Comparison of ENCODE assay signal across 29 cellular contexts in genomic region chr20:44754554-44754953, GRCh38. TPM values are rescaled to one million over a fixed set of nuclear protein-coding genes. Genes with fewer than 3 reads are reported as not detected.
"Had no signal": no experiment of that assay in that cellular context is flagged by ENCODE, and none has a peak within 500 bp of the region (broad histone marks: within the 10 kb centered on the region; RNA-seq: fewer than 3 reads in every experiment).

No MANE protein-coding gene starts in this region.

- H3K9me3 Mint-ChIP-seq: activated CD4-positive, alpha-beta T cell treated with anti-CD3 and anti-CD28 coated beads, Interleukin-2, amount 10 ng/mL, durations not matched to agents 24 days and 14 days; activated CD8-positive, alpha-beta T cell treated with anti-CD3 and anti-CD28 coated beads for 36 hours; activated naive CD4-positive, alpha-beta T cell treated with anti-CD3 and anti-CD28 coated beads, Interleukin-2, amount 50 U/mL, for 24 hours; activated naive CD8-positive, alpha-beta T cell treated with anti-CD3 and anti-CD28 coated beads, Interleukin-2, amount 10 ng/mL, durations not matched to agents 7 days and 5 days; activated T-cell treated with anti-CD3 and anti-CD28 coated beads, Interleukin-2, amount 50 U/mL, for 24 hours; activated T-helper 2 cell treated with anti-CD3 and anti-CD28 coated beads, Interferon-gamma antibody, Interleukin-2, Interleukin-4, amounts not matched to agents 10 μg/mL and 5 μg/mL and 100 μg/mL, durations not matched to agents 14 hours and 24 hours and 36 hours; central memory CD8-positive, alpha-beta T cell; T-helper 2 cell treated with Interferon-gamma antibody and Interleukin-4, amounts not matched to agents 5 μg/mL and 100 μg/mL, for 36 hours had no signal

- H3K4me3 ChIP-seq: ascending aorta, cardiac muscle cell, SJCRH30, SK-N-MC had no signal

- ATAC-seq: activated CD8-positive, alpha-beta T cell treated with anti-CD3 and anti-CD28 coated beads for 36 hours had no signal

- H3K27me3 Mint-ChIP-seq: activated naive CD4-positive, alpha-beta T cell treated with anti-CD3 and anti-CD28 coated beads, Interleukin-2, amount 50 U/mL, for 24 hours had no signal

- DNase-seq: activated CD4-positive, alpha-beta T cell treated with anti-CD3 and anti-CD28 coated beads, Interleukin-2, amount 10 ng/mL, durations not matched to agents 24 days and 14 days; activated CD4-positive, alpha-beta T cell treated with anti-CD3 and anti-CD28 coated beads, Interleukin-2, amount 50 U/mL, for 4 hours; activated CD8-positive, alpha-beta T cell treated with anti-CD3 and anti-CD28 coated beads for 36 hours; activated gamma-delta T cell; activated naive CD4-positive, alpha-beta T cell treated with Interleukin-2 at 50 U/mL for 16 hours; activated naive CD8-positive, alpha-beta T cell treated with anti-CD3 and anti-CD28 coated beads, Interleukin-2, amount 10 ng/mL, durations not matched to agents 7 days and 5 days; activated T-cell treated with anti-CD3 and anti-CD28 coated beads, Interleukin-2, amount 50 U/mL, for 24 hours; amygdala; Karpas-422; NCI-H1105; NCI-H1417 treated with DMSO at 0.1 percent for 48 hours; NCI-H187 treated with DMSO at 0.1 percent for 48 hours; NCI-H2081; NCI-H2171 treated with DMSO at 0.1 percent for 48 hours; NCI-H226; NCI-H446 treated with DMSO at 0.1 percent for 48 hours; NCI-H524; SHP77; SJCRH30 had no signal

- H3K27ac Mint-ChIP-seq: activated CD4-positive, alpha-beta T cell treated with anti-CD3 and anti-CD28 coated beads, Interleukin-2, amount 10 ng/mL, durations not matched to agents 24 days and 14 days; activated CD8-positive, alpha-beta T cell treated with anti-CD3 and anti-CD28 coated beads for 36 hours; activated naive CD4-positive, alpha-beta T cell treated with anti-CD3 and anti-CD28 coated beads, Interleukin-2, amount 50 U/mL, for 24 hours; activated naive CD8-positive, alpha-beta T cell treated with anti-CD3 and anti-CD28 coated beads, Interleukin-2, amount 10 ng/mL, durations not matched to agents 7 days and 5 days; activated T-cell treated with anti-CD3 and anti-CD28 coated beads, Interleukin-2, amount 50 U/mL, for 24 hours; activated T-helper 2 cell treated with anti-CD3 and anti-CD28 coated beads, Interferon-gamma antibody, Interleukin-2, Interleukin-4, amounts not matched to agents 10 μg/mL and 5 μg/mL and 100 μg/mL, durations not matched to agents 14 hours and 24 hours and 36 hours; T-helper 2 cell treated with Interferon-gamma antibody and Interleukin-4, amounts not matched to agents 5 μg/mL and 100 μg/mL, for 36 hours had no signal

- H3K4me3 Mint-ChIP-seq: activated CD4-positive, alpha-beta T cell treated with anti-CD3 and anti-CD28 coated beads, Interleukin-2, amount 10 ng/mL, durations not matched to agents 24 days and 14 days; activated CD8-positive, alpha-beta T cell treated with anti-CD3 and anti-CD28 coated beads for 36 hours; activated naive CD4-positive, alpha-beta T cell treated with anti-CD3 and anti-CD28 coated beads, Interleukin-2, amount 50 U/mL, for 24 hours; activated naive CD8-positive, alpha-beta T cell treated with anti-CD3 and anti-CD28 coated beads, Interleukin-2, amount 10 ng/mL, durations not matched to agents 7 days and 5 days; activated T-cell treated with anti-CD3 and anti-CD28 coated beads, Interleukin-2, amount 50 U/mL, for 24 hours; central memory CD8-positive, alpha-beta T cell; T-helper 2 cell treated with Interferon-gamma antibody and Interleukin-4, amounts not matched to agents 5 μg/mL and 100 μg/mL, for 36 hours had no signal

- H3K9me3 ChIP-seq: ascending aorta, SJCRH30 had no signal

- H3K4me1 Mint-ChIP-seq: activated CD4-positive, alpha-beta T cell treated with anti-CD3 and anti-CD28 coated beads, Interleukin-2, amount 10 ng/mL, durations not matched to agents 24 days and 14 days; activated naive CD4-positive, alpha-beta T cell treated with anti-CD3 and anti-CD28 coated beads, Interleukin-2, amount 50 U/mL, for 24 hours; central memory CD8-positive, alpha-beta T cell had no signal

- H3K36me3 Mint-ChIP-seq: activated naive CD4-positive, alpha-beta T cell treated with anti-CD3 and anti-CD28 coated beads, Interleukin-2, amount 50 U/mL, for 24 hours; activated naive CD8-positive, alpha-beta T cell treated with anti-CD3 and anti-CD28 coated beads, Interleukin-2, amount 10 ng/mL, durations not matched to agents 7 days and 5 days had no signal

- H3K36me3 ChIP-seq: cardiac muscle cell, SJCRH30 had no signal

- H3K27ac ChIP-seq: ascending aorta, cardiac muscle cell, SJCRH30, SK-N-MC had no signal

- H3K27me3 ChIP-seq: ascending aorta, cardiac muscle cell had no signal

- H3K4me1 ChIP-seq: ascending aorta, SJCRH30 had no signal

RNA-seq across cellular contexts. Expression of gene KCNK15, which starts 8.9 kb away (rescaled TPM):
- total RNA-seq: activated naive CD8-positive, alpha-beta T cell treated with anti-CD3 and anti-CD28 coated beads, Interleukin-2, amount 10 ng/mL, durations not matched to agents 7 days and 5 days; cardiac muscle cell; SJCRH30 had no signal

RNA-seq across cellular contexts. Expression of gene CCN5, which starts 39.4 kb away (rescaled TPM):
- total RNA-seq: activated CD4-positive, alpha-beta T cell treated with anti-CD3 and anti-CD28 coated beads, Interleukin-2, amount 10 ng/mL, durations not matched to agents 24 days and 14 days; activated CD8-positive, alpha-beta memory T cell treated with anti-CD3 and anti-CD28 coated beads for 36 hours; activated CD8-positive, alpha-beta T cell treated with anti-CD3 and anti-CD28 coated beads for 36 hours; activated naive CD8-positive, alpha-beta T cell treated with anti-CD3 and anti-CD28 coated beads, Interleukin-2, amount 10 ng/mL, durations not matched to agents 7 days and 5 days; activated T-helper 2 cell treated with anti-CD3 and anti-CD28 coated beads, Interferon-gamma antibody, Interleukin-2, Interleukin-4, amounts not matched to agents 10 μg/mL and 5 μg/mL and 100 μg/mL, durations not matched to agents 14 hours and 24 hours and 36 hours; cardiac muscle cell; SJCRH30; T-helper 1 cell treated with Interleukin-12 subunit alpha and Interleukin-12 subunit beta and Interleukin-4 antibody, amounts not matched to agents 30 ng/mL and 1 ng/mL, for 36 hours had no signal

RNA-seq across cellular contexts. Expression of gene RIMS4, which starts 55.8 kb away (rescaled TPM):
- total RNA-seq: activated CD4-positive, alpha-beta T cell treated with anti-CD3 and anti-CD28 coated beads, Interleukin-2, amount 10 ng/mL, durations not matched to agents 24 days and 14 days; activated CD8-positive, alpha-beta T cell treated with anti-CD3 and anti-CD28 coated beads for 36 hours; activated naive CD8-positive, alpha-beta T cell treated with anti-CD3 and anti-CD28 coated beads, Interleukin-2, amount 10 ng/mL, durations not matched to agents 7 days and 5 days; activated T-helper 2 cell treated with anti-CD3 and anti-CD28 coated beads, Interferon-gamma antibody, Interleukin-2, Interleukin-4, amounts not matched to agents 10 μg/mL and 5 μg/mL and 100 μg/mL, durations not matched to agents 14 hours and 24 hours and 36 hours; MCF 10A; SJCRH30; T-helper 1 cell treated with Interleukin-12 subunit alpha and Interleukin-12 subunit beta and Interleukin-4 antibody, amounts not matched to agents 30 ng/mL and 1 ng/mL, for 36 hours had no signal
